ENCODE assay signal across 8 cellular contexts in the genomic region with DNA sequence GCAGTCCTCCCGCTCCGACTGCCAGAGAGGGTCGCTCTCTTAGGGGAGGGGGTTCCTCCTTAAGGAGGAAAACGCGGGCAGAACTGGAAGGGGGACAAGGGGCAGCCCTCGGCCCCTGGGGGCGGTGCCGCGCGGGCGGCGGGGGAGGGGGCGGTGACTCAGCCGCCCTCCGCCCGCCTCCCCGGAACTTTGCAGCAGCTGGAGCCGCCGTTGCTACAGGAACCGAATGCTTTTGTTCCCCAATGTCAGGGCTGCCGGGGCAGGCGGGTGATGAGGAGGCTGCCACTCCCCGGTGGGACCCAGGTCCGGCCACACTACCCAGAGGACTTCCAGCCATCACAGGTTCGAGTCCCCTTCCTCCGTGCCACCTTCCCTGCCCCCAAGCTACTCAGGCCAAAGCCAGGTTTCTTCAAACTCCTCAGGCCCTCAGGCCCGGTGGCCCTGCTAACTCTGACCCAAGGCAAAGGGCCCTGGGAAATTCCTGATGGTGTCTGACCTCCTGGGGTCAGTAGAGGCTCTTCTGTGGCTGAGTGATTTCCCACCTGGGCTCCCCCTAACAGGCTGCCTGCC. TPM values are rescaled to one million over a fixed set of nuclear protein-coding genes. Genes with fewer than 3 reads are reported as not detected.
DNase-seq lines count a peak whose midpoint lies in the region; ATAC-seq and TF ChIP-seq lines count a peak whose summit lies in the region.

No MANE protein-coding gene starts in this region.

- peaks cover 25% of the 10 kb centered on the region for H3K4me1 ChIP-seq in muscle layer of colon (ENCODE audit: insufficient read depth, low read length)

- ATAC-seq in stimulated activated naive CD8-positive, alpha-beta T cell treated with anti-CD3 and anti-CD28 coated beads, Interleukin-15, amount 100 ng/mL, for 72 hours, result peak; percentile 57
- no peak for ATAC-seq in GM21367 (IDR thresholded peaks at IDR 0.05; ENCODE audit: unreplicated experiment)
- ATAC-seq in HG02973 (IDR thresholded peaks at IDR 0.05; ENCODE audit: unreplicated experiment), result no peak

- H3K9me3 ChIP-seq in muscle layer of colon (ENCODE audit: low read length), result no peaks in the 10 kb centered on the region

- no peaks in the 10 kb centered on the region for H3K36me3 ChIP-seq in muscle layer of colon (ENCODE audit: insufficient read depth, low read length)

- DNase-seq in H4 (ENCODE audit: low spot score), result peak; percentile 58
- DNase-seq in NCI-H748 treated with DMSO at 0.1 percent for 48 hours (lab: John Stamatoyannopoulos, UW), result peak; percentile 23
- DNase-seq in activated T-cell treated with anti-CD3 and anti-CD28 coated beads for 1 hour (ENCODE audit: low read depth), result peak; percentile 57
- peak; percentile 53 for DNase-seq in epithelial cell of esophagus (ENCODE audit: low read depth)
- peak in 1 of 2 donors; percentile 52 for DNase-seq in stimulated activated naive CD8-positive, alpha-beta T cell treated with anti-CD3 and anti-CD28 coated beads, Interleukin-15, amount 100 ng/mL, for 72 hours

- no peak overlapping the region for H3K27ac Mint-ChIP-seq in stimulated activated naive CD8-positive, alpha-beta T cell treated with anti-CD3 and anti-CD28 coated beads, Interleukin-15, amount 100 ng/mL, for 72 hours

- TF ChIP-seq CTCF in epithelial cell of esophagus (IDR thresholded peaks at IDR 0.05; ENCODE audit: insufficient read depth, low read depth, low read length, missing control alignments), result no peak

- peak overlapping the region; percentile 37 to 59 for H3K4me3 Mint-ChIP-seq in stimulated activated naive CD8-positive, alpha-beta T cell treated with anti-CD3 and anti-CD28 coated beads, Interleukin-15, amount 100 ng/mL, for 72 hours

- peaks cover 4 to 35% of the 10 kb centered on the region in 2 donors for H3K27me3 ChIP-seq in muscle layer of colon (ENCODE audit: control insufficient read depth in 1 of 2, insufficient read depth in 2 of 2, low read length in 2 of 2)

- no peaks in the 10 kb centered on the region for H3K9me3 Mint-ChIP-seq in stimulated activated naive CD8-positive, alpha-beta T cell treated with anti-CD3 and anti-CD28 coated beads, Interleukin-15, amount 100 ng/mL, for 72 hours

- peaks cover 38% of the 10 kb centered on the region for H3K4me1 Mint-ChIP-seq in stimulated activated naive CD8-positive, alpha-beta T cell treated with anti-CD3 and anti-CD28 coated beads, Interleukin-15, amount 100 ng/mL, for 72 hours

- H3K9ac ChIP-seq in muscle layer of colon (ENCODE audit: low read length), result no peak overlapping the region

- H3K27me3 Mint-ChIP-seq in stimulated activated naive CD8-positive, alpha-beta T cell treated with anti-CD3 and anti-CD28 coated beads, Interleukin-15, amount 100 ng/mL, for 72 hours, result peaks cover 53% of the 10 kb centered on the region

- peak overlapping the region; percentile 37 for H3K27ac ChIP-seq in muscle layer of colon (ENCODE audit: low read depth, low read length)

- H3K4me3 ChIP-seq in epithelial cell of esophagus (ENCODE audit: low read length), result peak overlapping the region; percentile 53
- H3K4me3 ChIP-seq in muscle layer of colon (ENCODE audit: low read depth in 1 of 2, low read length in 2 of 2), result peak overlapping the region; percentile 37 to 65

RNA-seq across cellular contexts. Expression of gene ADGRB2, which starts 3.2 kb away (rescaled TPM):
- total RNA-seq in H4 (2014; rRNA removed; shearing (Covaris generic)), result 2.4 and 3.5 TPM in 2 replicates

RNA-seq across cellular contexts. Expression of gene SPOCD1, which starts 54.8 kb away (rescaled TPM):
- total RNA-seq in H4 (2014; rRNA removed; shearing (Covaris generic)), result 3.6 and 9.9 TPM in 2 replicates

RNA-seq across cellular contexts. Expression of gene COL16A1, which starts 57.2 kb away (rescaled TPM):
- 9.2 and 12.2 TPM in 2 replicates for total RNA-seq in H4 (2014; rRNA removed; shearing (Covaris generic))
